In genomic region chr11:102882389-102883024, GRCh38 we compare ENCODE assay signal across 1 cellular context.
TF ChIP-seq lines count a peak whose summit lies in the region.

No MANE protein-coding gene starts in this region.

TF ChIP-seq in GM12878, 131 proteins besides CTCF, POLR2A, EP300 and RAD21 (continued from another document and continues in another):
- TF ChIP-seq, protein P1, sequence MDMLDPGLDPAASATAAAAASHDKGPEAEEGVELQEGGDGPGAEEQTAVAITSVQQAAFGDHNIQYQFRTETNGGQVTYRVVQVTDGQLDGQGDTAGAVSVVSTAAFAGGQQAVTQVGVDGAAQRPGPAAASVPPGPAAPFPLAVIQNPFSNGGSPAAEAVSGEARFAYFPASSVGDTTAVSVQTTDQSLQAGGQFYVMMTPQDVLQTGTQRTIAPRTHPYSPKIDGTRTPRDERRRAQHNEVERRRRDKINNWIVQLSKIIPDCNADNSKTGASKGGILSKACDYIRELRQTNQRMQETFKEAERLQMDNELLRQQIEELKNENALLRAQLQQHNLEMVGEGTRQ (IDR thresholded peaks at IDR 0.05; ENCODE audit: borderline replicate concordance, low read depth, low read length): no peak
- no peak for TF ChIP-seq SMAD5 (IDR thresholded peaks at IDR 0.05; ENCODE audit: low read depth)
- no peak for TF ChIP-seq POU2F2 (IDR thresholded peaks at IDR 0.05; ENCODE audit: borderline replicate concordance, low read depth, low read length)
- TF ChIP-seq SREBF1 (IDR thresholded peaks at IDR 0.05; ENCODE audit: low read length): no peak
- no peak for TF ChIP-seq ZNF217 (IDR thresholded peaks at IDR 0.05)
- TF ChIP-seq NRF1 (conservative IDR thresholded peaks at IDR 0.05; ENCODE audit: low read depth, low read length): no peak
- TF ChIP-seq EZH2 (IDR thresholded peaks at IDR 0.05; ENCODE audit: borderline replicate concordance, control insufficient read depth, low read depth, low read length): no peak
- peak; percentile 76; the same call in 1 of the 2 replicates for TF ChIP-seq NFIC (IDR thresholded peaks at IDR 0.05; ENCODE audit: low read depth, low read length)
- no peak for TF ChIP-seq ZNF384 (IDR thresholded peaks at IDR 0.05; ENCODE audit: borderline replicate concordance, low read depth, low read length)
- peak; percentile 46; the same call in 1 of the 2 replicates for TF ChIP-seq MLLT1 (IDR thresholded peaks at IDR 0.05)
- peak; percentile 85 for TF ChIP-seq MEF2B (IDR thresholded peaks at IDR 0.05; ENCODE audit: partially characterized antibody, poor library complexity, severe bottlenecking)
- TF ChIP-seq ZBED1 (IDR thresholded peaks at IDR 0.05; ENCODE audit: borderline replicate concordance): peak; percentile 43; the same call in 1 of the 2 replicates
- TF ChIP-seq REST (IDR thresholded peaks at IDR 0.05; ENCODE audit: low read depth, low read length): no peak
- TF ChIP-seq SMARCA5 (IDR thresholded peaks at IDR 0.05): no peak
- peak; percentile 46; the same call in 1 of the 2 replicates for TF ChIP-seq CREM (IDR thresholded peaks at IDR 0.05; ENCODE audit: low read depth)
- TF ChIP-seq TBL1XR1 (IDR thresholded peaks at IDR 0.05; ENCODE audit: low read depth, low read length): no peak
- TF ChIP-seq CHD4 (IDR thresholded peaks at IDR 0.05): no peak
- TF ChIP-seq HDAC6 (IDR thresholded peaks at IDR 0.05; ENCODE audit: unreplicated experiment): no peak
- no peak for TF ChIP-seq CHD2 (IDR thresholded peaks at IDR 0.05; ENCODE audit: borderline replicate concordance, low read depth, low read length)
- no peak for TF ChIP-seq TCF3 (IDR thresholded peaks at IDR 0.05; ENCODE audit: borderline replicate concordance, insufficient read depth, low read depth, low read length)
- peak in 1 of 2 experiments; percentile 58; a peak in 1 of 4 replicates for TF ChIP-seq ETV6 (conservative IDR thresholded peaks at IDR 0.05 in 1 of 2, IDR thresholded peaks at IDR 0.05 in 1 of 2; ENCODE audit: borderline replicate concordance in 1 of 2, low read depth in 1 of 2)
- no peak for TF ChIP-seq NR2C2 (IDR thresholded peaks at IDR 0.05; ENCODE audit: borderline replicate concordance, control insufficient read depth, insufficient read length, low read depth)
- no peak; the same call in 1 of the 2 replicates for TF ChIP-seq BMI1 (IDR thresholded peaks at IDR 0.05; ENCODE audit: borderline replicate concordance)
- TF ChIP-seq PAX8 (IDR thresholded peaks at IDR 0.05): no peak
- peak; percentile 88 for TF ChIP-seq IKZF1 (conservative IDR thresholded peaks at IDR 0.05)
- TF ChIP-seq MYC (IDR thresholded peaks at IDR 0.05; ENCODE audit: insufficient read depth, insufficient read length, insufficient replicate concordance, low read length, severe bottlenecking): no peak
- no peak for TF ChIP-seq TARDBP (IDR thresholded peaks at IDR 0.05; ENCODE audit: borderline replicate concordance)
- TF ChIP-seq NFXL1 (IDR thresholded peaks at IDR 0.05; ENCODE audit: borderline replicate concordance): no peak
- no peak for TF ChIP-seq IRF3 (IDR thresholded peaks at IDR 0.05)
- no peak for TF ChIP-seq SIN3A (IDR thresholded peaks at IDR 0.05; ENCODE audit: low read depth, low read length)
- no peak for TF ChIP-seq ASH2L (IDR thresholded peaks at IDR 0.05; ENCODE audit: borderline replicate concordance, low read depth)
- TF ChIP-seq DPF2 (IDR thresholded peaks at IDR 0.05): peak; percentile 60
- no peak for TF ChIP-seq NFYA (IDR thresholded peaks at IDR 0.05; ENCODE audit: borderline replicate concordance, low read depth, low read length)
- no peak for TF ChIP-seq ZNF274 (IDR thresholded peaks at IDR 0.05; ENCODE audit: insufficient read depth, insufficient read length)
- TF ChIP-seq POLR2AphosphoS5 (IDR thresholded peaks at IDR 0.05; ENCODE audit: low read length): no peak
- no peak for TF ChIP-seq EGR1 (IDR thresholded peaks at IDR 0.05; ENCODE audit: borderline replicate concordance in 1 of 2, low read depth in 2 of 2, low read length in 2 of 2)
- peak; percentile 66; the same call in 1 of the 2 replicates for TF ChIP-seq RUNX3 (IDR thresholded peaks at IDR 0.05; ENCODE audit: low read length)
- TF ChIP-seq RBBP5 (conservative IDR thresholded peaks at IDR 0.05): no peak
- TF ChIP-seq, protein P2, sequence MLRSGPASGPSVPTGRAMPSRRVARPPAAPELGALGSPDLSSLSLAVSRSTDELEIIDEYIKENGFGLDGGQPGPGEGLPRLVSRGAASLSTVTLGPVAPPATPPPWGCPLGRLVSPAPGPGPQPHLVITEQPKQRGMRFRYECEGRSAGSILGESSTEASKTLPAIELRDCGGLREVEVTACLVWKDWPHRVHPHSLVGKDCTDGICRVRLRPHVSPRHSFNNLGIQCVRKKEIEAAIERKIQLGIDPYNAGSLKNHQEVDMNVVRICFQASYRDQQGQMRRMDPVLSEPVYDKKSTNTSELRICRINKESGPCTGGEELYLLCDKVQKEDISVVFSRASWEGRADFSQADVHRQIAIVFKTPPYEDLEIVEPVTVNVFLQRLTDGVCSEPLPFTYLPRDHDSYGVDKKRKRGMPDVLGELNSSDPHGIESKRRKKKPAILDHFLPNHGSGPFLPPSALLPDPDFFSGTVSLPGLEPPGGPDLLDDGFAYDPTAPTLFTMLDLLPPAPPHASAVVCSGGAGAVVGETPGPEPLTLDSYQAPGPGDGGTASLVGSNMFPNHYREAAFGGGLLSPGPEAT (IDR thresholded peaks at IDR 0.05; ENCODE audit: low read depth): peak; percentile 40
- no peak for TF ChIP-seq HCFC1 (IDR thresholded peaks at IDR 0.05; ENCODE audit: low read length)
- TF ChIP-seq SMAD1 (IDR thresholded peaks at IDR 0.05; ENCODE audit: low read depth, partially characterized antibody): no peak
- TF ChIP-seq TCF12 (IDR thresholded peaks at IDR 0.05; ENCODE audit: low read depth, low read length): no peak
- 0 out of 2 replicates have a peak, but pooled peaks have one; percentile 27 for TF ChIP-seq GABPA (IDR thresholded peaks at IDR 0.05; ENCODE audit: low read depth)
- TF ChIP-seq TCF7 (IDR thresholded peaks at IDR 0.05; ENCODE audit: borderline replicate concordance): 0 out of 2 replicates have a peak, but pooled peaks have one; percentile 21
- TF ChIP-seq, protein P3, sequence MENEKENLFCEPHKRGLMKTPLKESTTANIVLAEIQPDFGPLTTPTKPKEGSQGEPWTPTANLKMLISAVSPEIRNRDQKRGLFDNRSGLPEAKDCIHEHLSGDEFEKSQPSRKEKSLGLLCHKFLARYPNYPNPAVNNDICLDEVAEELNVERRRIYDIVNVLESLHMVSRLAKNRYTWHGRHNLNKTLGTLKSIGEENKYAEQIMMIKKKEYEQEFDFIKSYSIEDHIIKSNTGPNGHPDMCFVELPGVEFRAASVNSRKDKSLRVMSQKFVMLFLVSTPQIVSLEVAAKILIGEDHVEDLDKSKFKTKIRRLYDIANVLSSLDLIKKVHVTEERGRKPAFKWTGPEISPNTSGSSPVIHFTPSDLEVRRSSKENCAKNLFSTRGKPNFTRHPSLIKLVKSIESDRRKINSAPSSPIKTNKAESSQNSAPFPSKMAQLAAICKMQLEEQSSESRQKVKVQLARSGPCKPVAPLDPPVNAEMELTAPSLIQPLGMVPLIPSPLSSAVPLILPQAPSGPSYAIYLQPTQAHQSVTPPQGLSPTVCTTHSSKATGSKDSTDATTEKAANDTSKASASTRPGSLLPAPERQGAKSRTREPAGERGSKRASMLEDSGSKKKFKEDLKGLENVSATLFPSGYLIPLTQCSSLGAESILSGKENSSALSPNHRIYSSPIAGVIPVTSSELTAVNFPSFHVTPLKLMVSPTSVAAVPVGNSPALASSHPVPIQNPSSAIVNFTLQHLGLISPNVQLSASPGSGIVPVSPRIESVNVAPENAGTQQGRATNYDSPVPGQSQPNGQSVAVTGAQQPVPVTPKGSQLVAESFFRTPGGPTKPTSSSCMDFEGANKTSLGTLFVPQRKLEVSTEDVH (IDR thresholded peaks at IDR 0.05; ENCODE audit: low read depth, partially characterized antibody): no peak
- TF ChIP-seq, protein P4, sequence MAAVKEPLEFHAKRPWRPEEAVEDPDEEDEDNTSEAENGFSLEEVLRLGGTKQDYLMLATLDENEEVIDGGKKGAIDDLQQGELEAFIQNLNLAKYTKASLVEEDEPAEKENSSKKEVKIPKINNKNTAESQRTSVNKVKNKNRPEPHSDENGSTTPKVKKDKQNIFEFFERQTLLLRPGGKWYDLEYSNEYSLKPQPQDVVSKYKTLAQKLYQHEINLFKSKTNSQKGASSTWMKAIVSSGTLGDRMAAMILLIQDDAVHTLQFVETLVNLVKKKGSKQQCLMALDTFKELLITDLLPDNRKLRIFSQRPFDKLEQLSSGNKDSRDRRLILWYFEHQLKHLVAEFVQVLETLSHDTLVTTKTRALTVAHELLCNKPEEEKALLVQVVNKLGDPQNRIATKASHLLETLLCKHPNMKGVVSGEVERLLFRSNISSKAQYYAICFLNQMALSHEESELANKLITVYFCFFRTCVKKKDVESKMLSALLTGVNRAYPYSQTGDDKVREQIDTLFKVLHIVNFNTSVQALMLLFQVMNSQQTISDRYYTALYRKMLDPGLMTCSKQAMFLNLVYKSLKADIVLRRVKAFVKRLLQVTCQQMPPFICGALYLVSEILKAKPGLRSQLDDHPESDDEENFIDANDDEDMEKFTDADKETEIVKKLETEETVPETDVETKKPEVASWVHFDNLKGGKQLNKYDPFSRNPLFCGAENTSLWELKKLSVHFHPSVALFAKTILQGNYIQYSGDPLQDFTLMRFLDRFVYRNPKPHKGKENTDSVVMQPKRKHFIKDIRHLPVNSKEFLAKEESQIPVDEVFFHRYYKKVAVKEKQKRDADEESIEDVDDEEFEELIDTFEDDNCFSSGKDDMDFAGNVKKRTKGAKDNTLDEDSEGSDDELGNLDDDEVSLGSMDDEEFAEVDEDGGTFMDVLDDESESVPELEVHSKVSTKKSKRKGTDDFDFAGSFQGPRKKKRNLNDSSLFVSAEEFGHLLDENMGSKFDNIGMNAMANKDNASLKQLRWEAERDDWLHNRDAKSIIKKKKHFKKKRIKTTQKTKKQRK (IDR thresholded peaks at IDR 0.05; ENCODE audit: low read depth, low read length): no peak
- peak; percentile 42; the same call in 1 of the 2 replicates for TF ChIP-seq IRF4 (IDR thresholded peaks at IDR 0.05; ENCODE audit: low read depth, low read length)
- TF ChIP-seq SUZ12 (IDR thresholded peaks at IDR 0.05; ENCODE audit: unreplicated experiment): no peak
- peak; percentile 75 for TF ChIP-seq GATAD2B (conservative IDR thresholded peaks at IDR 0.05; ENCODE audit: low read depth)
- TF ChIP-seq JUND (IDR thresholded peaks at IDR 0.05; ENCODE audit: low read depth, low read length): no peak
- TF ChIP-seq ATF2 (IDR thresholded peaks at IDR 0.05; ENCODE audit: low read length): peak; percentile 76
- no peak for TF ChIP-seq CBFB (IDR thresholded peaks at IDR 0.05; ENCODE audit: low read depth)
